Comparison of ENCODE assay signal across 17 cellular contexts in the genomic region with DNA sequence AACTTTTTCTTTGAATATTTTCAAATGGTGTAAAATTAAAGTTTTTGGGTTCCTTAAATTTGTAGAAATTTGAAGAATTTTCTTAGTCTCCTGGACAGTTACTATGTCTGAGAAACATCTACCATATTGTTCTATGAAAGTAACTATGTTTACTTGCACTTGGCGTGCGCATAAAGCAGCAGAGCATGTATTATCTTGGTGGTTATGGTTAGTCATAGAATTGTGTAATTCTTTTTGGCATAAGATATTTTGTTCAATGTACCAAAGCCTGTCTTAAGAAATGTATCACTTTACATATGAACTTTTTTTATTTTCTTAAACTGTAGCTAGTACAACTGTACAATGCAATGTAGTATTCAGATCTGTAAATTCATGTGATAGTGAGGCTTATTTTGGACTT. TPM values are rescaled to one million over a fixed set of nuclear protein-coding genes. Genes with fewer than 3 reads are reported as not detected.
DNase-seq lines count a peak whose midpoint lies in the region; TF ChIP-seq lines count a peak whose summit lies in the region.
"Had no signal": no experiment of that assay in that cellular context is flagged by ENCODE, and none has a peak within 500 bp of the region (broad histone marks: within the 10 kb centered on the region; RNA-seq: fewer than 3 reads in every experiment).

No MANE protein-coding gene starts in this region.

- no peak overlapping the region for H2AFZ ChIP-seq in mesenchymal stem cell (ENCODE audit: low read depth, low read length)

- H3K9ac ChIP-seq in mesenchymal stem cell (ENCODE audit: low read length): peak overlapping the region; percentile 34

- no peak overlapping the region for H3K4me2 ChIP-seq in mesenchymal stem cell (ENCODE audit: low read length, poor library complexity, severe bottlenecking)

- no peaks in the 10 kb centered on the region for H3K9me3 Mint-ChIP-seq in mesothelial cell of epicardium
- H3K9me3 Mint-ChIP-seq: activated CD4-positive, alpha-beta memory T cell treated with anti-CD3 and anti-CD28 coated beads for 36 hours had no signal

- no peak for TF ChIP-seq POLR2A in NB4 (IDR thresholded peaks at IDR 0.05; ENCODE audit: extremely low read depth, insufficient read length)

- TF ChIP-seq CTCF in NB4 (IDR thresholded peaks at IDR 0.05; ENCODE audit: low read depth, low read length) (no peak), mesothelial cell of epicardium (IDR thresholded peaks at IDR 0.05; ENCODE audit: unreplicated experiment) (no peak)

- no peaks in the 10 kb centered on the region for H3K4me1 ChIP-seq in mesenchymal stem cell (ENCODE audit: control insufficient read depth, insufficient read depth, low read depth, low read length)
- H3K4me1 ChIP-seq: body of pancreas had no signal

- no peak overlapping the region for H4K8ac ChIP-seq in mesenchymal stem cell (ENCODE audit: low read length)

- DNase-seq in Daoy (ENCODE audit: low read depth) (peak; percentile 4), NB4 (ENCODE audit: low read depth) (peak; percentile 4), epithelial cell of prostate (ENCODE audit: low read depth, low spot score) (peak; percentile 58), mesenchymal stem cell (peak; percentile 46), NCI-H1048 (lab: John Stamatoyannopoulos, UW) (no peak), NCI-H524 (lab: John Stamatoyannopoulos, UW) (no peak), D341Med (ENCODE audit: low spot score) (no peak), mesothelial cell of epicardium (ENCODE audit: low spot score in 2 of 2, unreplicated experiment in 2 of 2) (no peak)
- DNase-seq: activated CD4-positive, alpha-beta memory T cell treated with anti-CD3 and anti-CD28 coated beads for 36 hours; body of pancreas; DND-41; effector CD4-positive, alpha-beta T cell; glutamatergic neuron; NCI-H2171 treated with DMSO at 0.1 percent for 48 hours; stimulated activated CD4-positive, alpha-beta T cell treated with anti-CD3 and anti-CD28 coated beads, Interleukin-15, amount 100 ng/mL, for 24 hours had no signal

- H3K27me3 ChIP-seq in mesenchymal stem cell (ENCODE audit: control insufficient read depth in 1 of 2, insufficient read depth in 1 of 2, low read length in 2 of 2): no peaks in the 10 kb centered on the region
- H3K27me3 ChIP-seq: body of pancreas had no signal

- no peak overlapping the region for H3K27ac Mint-ChIP-seq in mesothelial cell of epicardium
- H3K27ac Mint-ChIP-seq: activated CD4-positive, alpha-beta memory T cell treated with anti-CD3 and anti-CD28 coated beads for 36 hours; progenitor cell of endocrine pancreas had no signal

- H2AK5ac ChIP-seq in mesenchymal stem cell (ENCODE audit: low read length, severe bottlenecking): no peak overlapping the region

- H3K27me3 Mint-ChIP-seq in mesothelial cell of epicardium (ENCODE audit: low read depth): no peaks in the 10 kb centered on the region
- H3K27me3 Mint-ChIP-seq: activated CD4-positive, alpha-beta memory T cell treated with anti-CD3 and anti-CD28 coated beads for 36 hours; progenitor cell of endocrine pancreas had no signal

- H3K4me3 Mint-ChIP-seq in mesothelial cell of epicardium: no peak overlapping the region
- H3K4me3 Mint-ChIP-seq: activated CD4-positive, alpha-beta memory T cell treated with anti-CD3 and anti-CD28 coated beads for 36 hours had no signal

- H3K27ac ChIP-seq in epithelial cell of prostate (peak overlapping the region; percentile 67), mesenchymal stem cell (ENCODE audit: low read length, poor library complexity, severe bottlenecking) (no peak overlapping the region)
- H3K27ac ChIP-seq: body of pancreas, SK-N-MC had no signal

- no peaks in the 10 kb centered on the region for H3K79me1 ChIP-seq in mesenchymal stem cell (replicated peaks; ENCODE audit: low read length, poor library complexity, severe bottlenecking)

- WGBS in mesenchymal stem cell: no CpG with 5 or more reads among the region's 2 CpGs

- H3K4ac ChIP-seq in mesenchymal stem cell (ENCODE audit: low read depth in 1 of 2, low read length in 2 of 2): no peak overlapping the region

- no peak overlapping the region for H2BK12ac ChIP-seq in mesenchymal stem cell (ENCODE audit: low read length in 2 of 2)

- no peaks in the 10 kb centered on the region for H3K9me3 ChIP-seq in mesenchymal stem cell (ENCODE audit: control insufficient read depth, low read length)
- H3K9me3 ChIP-seq: body of pancreas had no signal

- H3K4me3 ChIP-seq in NB4 (ENCODE audit: low read depth, low read length) (no peak overlapping the region), mesenchymal stem cell (ENCODE audit: insufficient read depth in 1 of 2, low read depth in 1 of 2, low read length in 2 of 2) (no peak overlapping the region)
- H3K4me3 ChIP-seq: body of pancreas, SK-N-MC had no signal

- no peaks in the 10 kb centered on the region for H3K4me1 Mint-ChIP-seq in mesothelial cell of epicardium

- peaks cover 6% of the 10 kb centered on the region for H3K36me3 Mint-ChIP-seq in mesothelial cell of epicardium
- H3K36me3 Mint-ChIP-seq: activated CD4-positive, alpha-beta memory T cell treated with anti-CD3 and anti-CD28 coated beads for 36 hours had no signal

- no peak overlapping the region for H3K14ac ChIP-seq in mesenchymal stem cell (ENCODE audit: low read length in 2 of 2)

- no peak overlapping the region for H2BK5ac ChIP-seq in mesenchymal stem cell (ENCODE audit: low read depth, low read length, poor library complexity, severe bottlenecking)

- H3K18ac ChIP-seq in mesenchymal stem cell (ENCODE audit: low read depth in 1 of 2, low read length in 2 of 2): no peak overlapping the region

- no peak overlapping the region for H2BK120ac ChIP-seq in mesenchymal stem cell (ENCODE audit: low read depth, low read length)

- no peak overlapping the region for H4K91ac ChIP-seq in mesenchymal stem cell (ENCODE audit: low read length)

- no peak overlapping the region for H3K23ac ChIP-seq in mesenchymal stem cell (ENCODE audit: low read length in 2 of 2)

- no peak overlapping the region for H2BK15ac ChIP-seq in mesenchymal stem cell (ENCODE audit: low read depth, poor library complexity, severe bottlenecking)

- no peaks in the 10 kb centered on the region for H3K36me3 ChIP-seq in mesenchymal stem cell (ENCODE audit: control insufficient read depth in 1 of 2, insufficient read depth in 2 of 2, low read depth in 1 of 2, low read length in 2 of 2)

RNA-seq across cellular contexts. Expression of a gene that starts 49.2 kb away (rescaled TPM):
- total RNA-seq in Daoy (2014; rRNA removed; shearing (Covaris generic)): 0.45 and 1.6 TPM in 2 replicates
- polyA plus RNA-seq in mesenchymal stem cell (2013, experiment 1 of 2): 0.17 TPM
- polyA plus RNA-seq in mesenchymal stem cell (2013, experiment 2 of 2): 0.16 TPM
- 18.7 to 20.2 TPM (median 18.7 TPM) in 3 replicates for total RNA-seq in mesothelial cell of epicardium

Comparison
In these comparisons a context has a peak if more than half of its experiments do, and no peak if none do; other contexts are left out.
1. DNase-seq: peak in Daoy (single experiment), NB4 (single experiment), epithelial cell of prostate (single experiment) and mesenchymal stem cell (single experiment); none in NCI-H1048 (single experiment), NCI-H524 (0 of 2), D341Med (single experiment) and mesothelial cell of epicardium (0 of 2).